In genomic region chr18:38611036-38611964, GRCh38 we compare ENCODE assay signal across 1 cellular context.
TF ChIP-seq lines count a peak whose summit lies in the region.

No MANE protein-coding gene starts in this region.

TF ChIP-seq in GM23338, 12 proteins besides CTCF, POLR2A, EP300 and RAD21 (continued from another document):
- TF ChIP-seq ZNF331 (CRISPR knock-in tag; IDR thresholded peaks at IDR 0.05; ENCODE audit: low read depth): no peak
